ENCODE assay signal across 2 cellular contexts in genomic region chr3:52454235-52454937, GRCh38.
TF ChIP-seq lines count a peak whose summit lies in the region.

No MANE protein-coding gene starts in this region.

TF ChIP-seq in K562, 482 proteins besides CTCF, POLR2A, EP300 and RAD21:
- TF ChIP-seq ILK (tag; IDR thresholded peaks at IDR 0.05; ENCODE audit: borderline replicate concordance, low read depth) (no peak), ZNF589 (CRISPR knock-in tag; IDR thresholded peaks at IDR 0.05; ENCODE audit: low read depth) (0 out of 2 replicates have a peak, but pooled peaks have one; percentile 39), ETV6 (IDR thresholded peaks at IDR 0.05; ENCODE audit: borderline replicate concordance in 1 of 2, low read depth in 2 of 2, low read length in 1 of 2) (no peak), ETV6 (CRISPR knock-in tag; IDR thresholded peaks at IDR 0.05; ENCODE audit: borderline replicate concordance) (no peak), NFIC (IDR thresholded peaks at IDR 0.05) (peak; percentile 59), ZNF282 (CRISPR knock-in tag; IDR thresholded peaks at IDR 0.05) (no peak), HNRNPL (IDR thresholded peaks at IDR 0.05; ENCODE audit: low read depth, low read length) (no peak)

TF ChIP-seq in GM12891, 5 proteins besides CTCF, POLR2A, EP300 and RAD21:
- no peak for TF ChIP-seq POU2F2 (IDR thresholded peaks at IDR 0.05; ENCODE audit: low read depth, low read length)
- TF ChIP-seq PAX5 (IDR thresholded peaks at IDR 0.05; ENCODE audit: insufficient read depth, low read length, severe bottlenecking), result no peak
- TF ChIP-seq POLR2AphosphoS5 (IDR thresholded peaks at IDR 0.05; ENCODE audit: low read depth, low read length), result no peak
- no peak for TF ChIP-seq TAF1 (IDR thresholded peaks at IDR 0.05; ENCODE audit: low read depth, low read length)
TF ChIP-seq in GM12891: peak in this region for 0.
